Comparison of ENCODE assay signal across 2 cellular contexts in genomic region chr3:113251817-113252216, GRCh38.
TF ChIP-seq lines count a peak whose summit lies in the region.

No MANE protein-coding gene starts in this region.

TF ChIP-seq in K562, 482 proteins besides CTCF, POLR2A, EP300 and RAD21:
- TF ChIP-seq HMGXB4 (CRISPR knock-in tag; IDR thresholded peaks at IDR 0.05) (no peak), BHLHE40 (IDR thresholded peaks at IDR 0.05; ENCODE audit: low read length) (peak; percentile 33; the same call in 1 of the 2 replicates)

TF ChIP-seq in GM23338, 12 proteins besides CTCF, POLR2A, EP300 and RAD21:
- TF ChIP-seq EZH2 (IDR thresholded peaks at IDR 0.05; ENCODE audit: low read depth, unreplicated experiment) (no peak), STAT1 (IDR thresholded peaks at IDR 0.05; ENCODE audit: unreplicated experiment) (no peak)
